ENCODE assay signal across 8 cellular contexts in the genomic region with DNA sequence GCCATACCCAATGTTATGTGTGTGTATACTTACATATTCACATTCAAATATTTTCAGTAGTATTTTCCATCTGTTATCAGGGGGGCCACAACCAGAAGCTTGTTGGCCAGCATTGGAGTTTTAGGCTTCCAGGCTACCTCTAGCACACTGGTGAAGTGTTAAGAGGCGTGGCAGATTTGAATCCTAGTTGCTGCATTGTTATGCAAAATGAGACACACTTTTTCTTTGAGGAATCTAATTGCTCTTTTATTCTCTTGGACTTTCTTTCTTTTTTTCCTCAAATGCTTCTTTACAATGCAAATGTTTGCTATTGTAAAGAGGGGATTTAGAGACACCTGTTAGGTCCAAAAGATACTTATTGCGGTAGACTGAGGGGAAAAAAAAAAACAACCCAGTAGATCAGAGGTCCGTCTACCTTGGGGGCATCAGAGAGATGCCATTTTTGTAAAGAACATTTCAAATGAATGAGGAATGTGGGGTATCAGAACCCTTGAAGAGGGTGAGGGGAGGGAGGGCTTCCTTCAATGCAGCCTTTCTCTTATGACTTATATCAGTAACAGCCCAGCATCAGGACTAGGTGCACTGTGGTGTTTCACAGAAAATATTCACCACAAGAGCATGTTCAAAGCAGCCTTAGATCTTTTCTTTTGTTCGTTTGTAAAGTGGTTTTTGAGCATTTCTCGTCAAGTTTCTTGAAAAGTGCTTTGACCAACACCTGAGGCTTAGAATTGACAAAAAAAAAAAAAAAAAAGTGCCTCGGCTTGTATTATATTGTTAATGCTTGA. TPM values are rescaled to one million over a fixed set of nuclear protein-coding genes. Genes with fewer than 3 reads are reported as not detected.
DNase-seq lines count a peak whose midpoint lies in the region; ATAC-seq and TF ChIP-seq lines count a peak whose summit lies in the region.

No MANE protein-coding gene starts in this region.

- H3K9me3 ChIP-seq in CD4-positive, CD25-positive, alpha-beta regulatory T cell (ENCODE audit: control insufficient read depth in 2 of 2, low read length in 2 of 2) = no peaks in the 10 kb centered on the region
- H3K9me3 ChIP-seq in NT2/D1 (ENCODE audit: insufficient read depth, low read length) = no peaks in the 10 kb centered on the region
- H3K9me3 ChIP-seq in colonic mucosa = no peaks in the 10 kb centered on the region

- H3K27me3 ChIP-seq in CD4-positive, CD25-positive, alpha-beta regulatory T cell (ENCODE audit: control insufficient read depth, insufficient read depth, low read length) = no peaks in the 10 kb centered on the region
- H3K27me3 ChIP-seq in NT2/D1 (ENCODE audit: insufficient read depth, insufficient read length) (peaks cover 87% of the 10 kb centered on the region), colonic mucosa (no peaks in the 10 kb centered on the region)

- peaks cover 0 to 3% (median 0%) of the 10 kb centered on the region in 7 donors for H3K9me3 Mint-ChIP-seq in CD4-positive, CD25-positive, alpha-beta regulatory T cell
- H3K9me3 Mint-ChIP-seq in neural crest cell = no peaks in the 10 kb centered on the region

- ATAC-seq in CD4-positive, CD25-positive, alpha-beta regulatory T cell (ENCODE audit: low read depth in 2 of 2) = no peak
- no peak for ATAC-seq in GM18867 (IDR thresholded peaks at IDR 0.05; ENCODE audit: unreplicated experiment)

- H3K4me1 Mint-ChIP-seq in CD4-positive, CD25-positive, alpha-beta regulatory T cell = peaks cover 46 to 68% (median 56%) of the 10 kb centered on the region in 4 donors
- peaks cover 21% of the 10 kb centered on the region for H3K4me1 Mint-ChIP-seq in neural crest cell

- peaks cover 8% of the 10 kb centered on the region for H3K36me3 Mint-ChIP-seq in CD4-positive, CD25-positive, alpha-beta regulatory T cell
- no peaks in the 10 kb centered on the region for H3K36me3 Mint-ChIP-seq in neural crest cell (ENCODE audit: low read depth)

- peak overlapping the region; percentile 95 for H3K4me3 ChIP-seq in CD4-positive, CD25-positive, alpha-beta regulatory T cell (ENCODE audit: low read depth, low read length)
- H3K4me3 ChIP-seq in NT2/D1 (ENCODE audit: insufficient read length, low read depth) = no peak overlapping the region
- H3K4me3 ChIP-seq in colonic mucosa = peak overlapping the region; percentile 76

- no peaks in the 10 kb centered on the region for H3K36me3 ChIP-seq in CD4-positive, CD25-positive, alpha-beta regulatory T cell (ENCODE audit: control insufficient read depth, insufficient read depth, low read length)
- H3K36me3 ChIP-seq in NT2/D1 (ENCODE audit: insufficient read depth, insufficient read length, low read length) (no peaks in the 10 kb centered on the region), colonic mucosa (no peaks in the 10 kb centered on the region)

- intact Hi-C loops in colonic mucosa (cut with DNase I) = no loop called here

- peaks cover 63% of the 10 kb centered on the region for H3K4me1 ChIP-seq in CD4-positive, CD25-positive, alpha-beta regulatory T cell (ENCODE audit: control insufficient read depth, insufficient read depth, low read length, poor library complexity, severe bottlenecking)
- H3K4me1 ChIP-seq in NT2/D1 (ENCODE audit: insufficient read depth, insufficient read length) = no peaks in the 10 kb centered on the region
- H3K4me1 ChIP-seq in colonic mucosa = peaks cover 6% of the 10 kb centered on the region

- H3K9ac ChIP-seq in NT2/D1 (ENCODE audit: insufficient read length, low read depth) (no peak overlapping the region), colonic mucosa (ENCODE audit: low read depth in 2 of 2, low read length in 2 of 2) (peak overlapping the region in 1 of 2 donors; percentile 97)

- H3K4me3 Mint-ChIP-seq in CD4-positive, CD25-positive, alpha-beta regulatory T cell = peak overlapping the region; percentile 91 to 100 (median 99)
- H3K4me3 Mint-ChIP-seq in neural crest cell = peak overlapping the region; percentile 88

- peaks cover 10% of the 10 kb centered on the region for H3K27me3 Mint-ChIP-seq in CD4-positive, CD25-positive, alpha-beta regulatory T cell
- peaks cover 68% of the 10 kb centered on the region for H3K27me3 Mint-ChIP-seq in neural crest cell (ENCODE audit: low read depth)

- H3K27ac Mint-ChIP-seq in CD4-positive, CD25-positive, alpha-beta regulatory T cell = peak overlapping the region; percentile 79 to 100 (median 99)
- H3K27ac Mint-ChIP-seq in neural crest cell (ENCODE audit: unreplicated experiment) = no peak overlapping the region

- DNase-seq in CD4-positive, CD25-positive, alpha-beta regulatory T cell = peak in 2 of 3 donors; percentile 65 to 84
- DNase-seq in NT2/D1 (ENCODE audit: low read depth, low spot score) (peak; percentile 70), colonic mucosa (no peak), neural crest cell (ENCODE audit: low read depth, low spot score) (no peak), SKM-1 (lab: John Stamatoyannopoulos, UW; ENCODE audit: unreplicated experiment) (no peak), NCI-H510A treated with DMSO at 0.1 percent for 48 hours (lab: John Stamatoyannopoulos, UW) (no peak), AG20443 (ENCODE audit: low spot score) (no peak)

- peak overlapping the region; percentile 93 for H3K27ac ChIP-seq in CD4-positive, CD25-positive, alpha-beta regulatory T cell (ENCODE audit: insufficient read depth, low read length, poor library complexity, severe bottlenecking)
- H3K27ac ChIP-seq in colonic mucosa = peak overlapping the region; percentile 99

- TF ChIP-seq CTCF in colonic mucosa (IDR thresholded peaks at IDR 0.05) = no peak
- TF ChIP-seq CTCF in neural crest cell (conservative IDR thresholded peaks at IDR 0.05) = no peak

RNA-seq across cellular contexts. Expression of gene SMARCA2, which starts 3.8 kb away (rescaled TPM):
- 298 TPM for total RNA-seq in CD4-positive, CD25-positive, alpha-beta regulatory T cell
- polyA plus RNA-seq in CD4-positive, CD25-positive, alpha-beta regulatory T cell = 10 to 100 TPM; 28.7 to 45.5 (median 34.9) TPM
- total RNA-seq in colonic mucosa (10 to 100 TPM; 89.4 to 97.0 TPM), neural crest cell (19.4 and 23.9 TPM in 2 replicates)

Comparison
In these comparisons a context has a peak if more than half of its experiments do, and no peak if none do; other contexts are left out.
1. DNase-seq: peak in CD4-positive, CD25-positive, alpha-beta regulatory T cell (2 of 3) and NT2/D1 (single experiment); none in colonic mucosa (single experiment), neural crest cell (single experiment), SKM-1 (single experiment), NCI-H510A treated with DMSO at 0.1 percent for 48 hours (single experiment) and AG20443 (single experiment).